33 cellular contexts compared by ENCODE assay signal in genomic region chr15:88873786-88874185, GRCh38.
"Had no signal": no experiment of that assay in that cellular context is flagged by ENCODE, and none has a peak within 500 bp of the region (broad histone marks: within the 10 kb centered on the region; RNA-seq: fewer than 3 reads in every experiment).

No MANE protein-coding gene starts in this region.

- H3K4me3 ChIP-seq: body of pancreas, breast epithelium had no signal

- H3K27ac Mint-ChIP-seq: activated B cell treated with CpG ODN at 0.5 μM for 24 hours; activated CD4-positive, alpha-beta memory T cell treated with anti-CD3 and anti-CD28 coated beads, Interleukin-2, amount 10 ng/mL, durations not matched to agents 7 days and 5 days; activated CD4-positive, alpha-beta T cell treated with anti-CD3 and anti-CD28 coated beads, Interleukin-2, amount 10 ng/mL, durations not matched to agents 24 days and 14 days; activated CD8-positive, alpha-beta memory T cell treated with anti-CD3 and anti-CD28 coated beads, Interleukin-2, amount 10 ng/mL, durations not matched to agents 7 days and 5 days; activated naive CD8-positive, alpha-beta T cell; activated naive CD8-positive, alpha-beta T cell treated with anti-CD3 and anti-CD28 coated beads, Interleukin-2, amount 10 ng/mL, durations not matched to agents 7 days and 5 days; activated naive CD8-positive, alpha-beta T cell treated with anti-CD3 and anti-CD28 coated beads, Interleukin-2, amount 50 U/mL, for 24 hours; activated T-cell treated with anti-CD3 and anti-CD28 coated beads, Interleukin-2, amount 50 U/mL, for 24 hours; activated T-helper 2 cell treated with anti-CD3 and anti-CD28 coated beads, Interferon-gamma antibody, Interleukin-2, Interleukin-4, amounts not matched to agents 10 μg/mL and 5 μg/mL and 100 μg/mL, durations not matched to agents 14 hours and 24 hours and 36 hours; T-helper 2 cell treated with Interferon-gamma antibody and Interleukin-4, amounts not matched to agents 5 μg/mL and 100 μg/mL, for 36 hours had no signal

- H3K27me3 ChIP-seq: body of pancreas, breast epithelium had no signal

- FAIRE-seq: astrocyte, TTC549 had no signal

- H3K9me3 Mint-ChIP-seq: activated B cell treated with CpG ODN at 0.5 μM for 24 hours; activated CD4-positive, alpha-beta memory T cell treated with anti-CD3 and anti-CD28 coated beads, Interleukin-2, amount 10 ng/mL, durations not matched to agents 7 days and 5 days; activated CD4-positive, alpha-beta T cell treated with anti-CD3 and anti-CD28 coated beads, Interleukin-2, amount 10 ng/mL, durations not matched to agents 24 days and 14 days; activated naive CD8-positive, alpha-beta T cell treated with anti-CD3 and anti-CD28 coated beads, Interleukin-2, amount 10 ng/mL, durations not matched to agents 7 days and 5 days; activated naive CD8-positive, alpha-beta T cell treated with anti-CD3 and anti-CD28 coated beads, Interleukin-2, amount 50 U/mL, for 24 hours; activated T-cell treated with anti-CD3 and anti-CD28 coated beads, Interleukin-2, amount 50 U/mL, for 24 hours; activated T-helper 2 cell treated with anti-CD3 and anti-CD28 coated beads, Interferon-gamma antibody, Interleukin-2, Interleukin-4, amounts not matched to agents 10 μg/mL and 5 μg/mL and 100 μg/mL, durations not matched to agents 14 hours and 24 hours and 36 hours; T-helper 2 cell treated with Interferon-gamma antibody and Interleukin-4, amounts not matched to agents 5 μg/mL and 100 μg/mL, for 36 hours had no signal

- H3K4me1 ChIP-seq: body of pancreas, breast epithelium had no signal

- H3K9me3 ChIP-seq: body of pancreas, breast epithelium had no signal

- DNase-seq: activated B cell treated with CpG ODN at 0.5 μM for 24 hours; activated CD4-positive, alpha-beta memory T cell treated with anti-CD3 and anti-CD28 coated beads, Interleukin-2, amount 10 ng/mL, durations not matched to agents 7 days and 5 days; activated CD4-positive, alpha-beta T cell treated with anti-CD3 and anti-CD28 coated beads for 4 hours; activated CD4-positive, alpha-beta T cell treated with anti-CD3 and anti-CD28 coated beads, Interleukin-2, amount 10 ng/mL, durations not matched to agents 24 days and 14 days; activated CD4-positive, alpha-beta T cell treated with anti-CD3 and anti-CD28 coated beads, Interleukin-2, amount 50 U/mL, for 48 hours; activated CD4-positive, CD25-positive, alpha-beta regulatory T cell treated with anti-CD3 and anti-CD28 coated beads, Interleukin-2, amount 50 U/mL, for 72 hours; activated CD8-positive, alpha-beta memory T cell treated with anti-CD3 and anti-CD28 coated beads for 24 hours; activated CD8-positive, alpha-beta memory T cell treated with anti-CD3 and anti-CD28 coated beads, Interleukin-2, amount 10 ng/mL, durations not matched to agents 7 days and 5 days; activated CD8-positive, alpha-beta memory T cell treated with anti-CD3 and anti-CD28 coated beads, Interleukin-2, amount 50 U/mL, for 48 hours; activated CD8-positive, alpha-beta T cell treated with anti-CD3 and anti-CD28 coated beads, Interleukin-2, amount 10 ng/mL, durations not matched to agents 7 days and 5 days; activated effector memory CD4-positive, alpha-beta T cell treated with Interleukin-2 at 50 U/mL for 16 hours; activated gamma-delta T cell; activated naive CD4-positive, alpha-beta T cell treated with anti-CD3 and anti-CD28 coated beads, Interleukin-2, amount 50 U/mL, for 16 hours; activated naive CD4-positive, alpha-beta T cell treated with Interleukin-2 at 50 U/mL for 16 hours; activated naive CD8-positive, alpha-beta T cell treated with anti-CD3 and anti-CD28 coated beads, Interleukin-2, amount 10 ng/mL, durations not matched to agents 7 days and 5 days; activated naive CD8-positive, alpha-beta T cell treated with anti-CD3 and anti-CD28 coated beads, Interleukin-2, amount 50 U/mL, for 24 hours; activated T-cell treated with anti-CD3 and anti-CD28 coated beads, Interleukin-2, amount 50 U/mL, for 24 hours; activated T-cell treated with anti-CD3 and anti-CD28 coated beads, Interleukin-2, amount 50 U/mL, for 48 hours; amygdala; anterior cingulate cortex; body of pancreas; brain microvascular endothelial cell; central memory CD4-positive, alpha-beta T cell; SW 1271; T-helper 2 cell; T-helper 9 cell had no signal

- H3K27ac ChIP-seq: body of pancreas, brain microvascular endothelial cell, breast epithelium, VCaP had no signal

- H3K36me3 ChIP-seq: brain microvascular endothelial cell, breast epithelium had no signal

- H3K27me3 Mint-ChIP-seq: activated B cell treated with CpG ODN at 0.5 μM for 24 hours; activated CD4-positive, alpha-beta memory T cell treated with anti-CD3 and anti-CD28 coated beads, Interleukin-2, amount 10 ng/mL, durations not matched to agents 7 days and 5 days; activated CD4-positive, alpha-beta T cell treated with anti-CD3 and anti-CD28 coated beads, Interleukin-2, amount 10 ng/mL, durations not matched to agents 24 days and 14 days; activated CD8-positive, alpha-beta memory T cell treated with anti-CD3 and anti-CD28 coated beads, Interleukin-2, amount 10 ng/mL, durations not matched to agents 7 days and 5 days; activated naive CD8-positive, alpha-beta T cell; activated naive CD8-positive, alpha-beta T cell treated with anti-CD3 and anti-CD28 coated beads, Interleukin-2, amount 10 ng/mL, durations not matched to agents 7 days and 5 days; activated naive CD8-positive, alpha-beta T cell treated with anti-CD3 and anti-CD28 coated beads, Interleukin-2, amount 50 U/mL, for 24 hours; activated T-cell treated with anti-CD3 and anti-CD28 coated beads, Interleukin-2, amount 50 U/mL, for 24 hours had no signal

- H3K4me3 Mint-ChIP-seq: activated B cell treated with CpG ODN at 0.5 μM for 24 hours; activated CD4-positive, alpha-beta memory T cell treated with anti-CD3 and anti-CD28 coated beads, Interleukin-2, amount 10 ng/mL, durations not matched to agents 7 days and 5 days; activated CD4-positive, alpha-beta T cell treated with anti-CD3 and anti-CD28 coated beads, Interleukin-2, amount 10 ng/mL, durations not matched to agents 24 days and 14 days; activated CD8-positive, alpha-beta memory T cell treated with anti-CD3 and anti-CD28 coated beads, Interleukin-2, amount 10 ng/mL, durations not matched to agents 7 days and 5 days; activated CD8-positive, alpha-beta T cell treated with anti-CD3 and anti-CD28 coated beads, Interleukin-2, amount 10 ng/mL, durations not matched to agents 7 days and 5 days; activated naive CD8-positive, alpha-beta T cell; activated naive CD8-positive, alpha-beta T cell treated with anti-CD3 and anti-CD28 coated beads, Interleukin-2, amount 10 ng/mL, durations not matched to agents 7 days and 5 days; activated naive CD8-positive, alpha-beta T cell treated with anti-CD3 and anti-CD28 coated beads, Interleukin-2, amount 50 U/mL, for 24 hours; activated T-cell treated with anti-CD3 and anti-CD28 coated beads, Interleukin-2, amount 50 U/mL, for 24 hours; T-helper 2 cell treated with Interferon-gamma antibody and Interleukin-4, amounts not matched to agents 5 μg/mL and 100 μg/mL, for 36 hours had no signal

- ATAC-seq: activated CD8-positive, alpha-beta memory T cell treated with anti-CD3 and anti-CD28 coated beads, Interleukin-2, amount 10 ng/mL, durations not matched to agents 7 days and 5 days; activated CD8-positive, alpha-beta T cell treated with anti-CD3 and anti-CD28 coated beads, Interleukin-2, amount 10 ng/mL, durations not matched to agents 7 days and 5 days; activated naive CD8-positive, alpha-beta T cell treated with anti-CD3 and anti-CD28 coated beads, Interleukin-2, amount 50 U/mL, for 24 hours; body of pancreas had no signal

- H3K4me1 Mint-ChIP-seq: activated B cell treated with CpG ODN at 0.5 μM for 24 hours; activated CD4-positive, alpha-beta memory T cell treated with anti-CD3 and anti-CD28 coated beads, Interleukin-2, amount 10 ng/mL, durations not matched to agents 7 days and 5 days; activated CD4-positive, alpha-beta T cell treated with anti-CD3 and anti-CD28 coated beads, Interleukin-2, amount 10 ng/mL, durations not matched to agents 24 days and 14 days; activated CD8-positive, alpha-beta memory T cell treated with anti-CD3 and anti-CD28 coated beads, Interleukin-2, amount 10 ng/mL, durations not matched to agents 7 days and 5 days; activated naive CD8-positive, alpha-beta T cell treated with anti-CD3 and anti-CD28 coated beads, Interleukin-2, amount 10 ng/mL, durations not matched to agents 7 days and 5 days; activated naive CD8-positive, alpha-beta T cell treated with anti-CD3 and anti-CD28 coated beads, Interleukin-2, amount 50 U/mL, for 24 hours had no signal
